ENCODE assay signal across 8 cellular contexts in genomic region chr20:56358600-56359211, GRCh38. TPM values are rescaled to one million over a fixed set of nuclear protein-coding genes. Genes with fewer than 3 reads are reported as not detected.
A peak's percentile ranks its signal among the peaks of the same experiment; 100 is the strongest.
DNase-seq lines count a peak whose midpoint lies in the region; ATAC-seq lines count a peak whose summit lies in the region.

TSS of gene FAM210B (plus strand) at chr20:56358974. CDS start at chr20:56359006, 32 bp downstream.

- H3K27ac ChIP-seq in BLaER1 treated with 17β-estradiol and CSF1 and Interleukin-3, amounts not matched to agents 10 nM and 100 nM, result peak within 1 kb of the TSS; percentile 35 to 78 (median 66); a peak in 19 of 22 replicates

- peak within 1 kb of the TSS; percentile 91 to 99 (median 98) for H3K4me2 ChIP-seq in BLaER1 treated with 17β-estradiol and CSF1 and Interleukin-3, amounts not matched to agents 10 nM and 100 nM

- H3K9me3 ChIP-seq in BLaER1 treated with 17β-estradiol and CSF1 and Interleukin-3, amounts not matched to agents 10 nM and 100 nM (replicated peaks in 1 of 11), result no peaks in the 10 kb centered on the region

- H3K36me3 ChIP-seq in BLaER1 treated with 17β-estradiol and CSF1 and Interleukin-3, amounts not matched to agents 10 nM and 100 nM, result no peaks in the 10 kb centered on the region

- H3K4me3 ChIP-seq in BLaER1 treated with 17β-estradiol and CSF1 and Interleukin-3, amounts not matched to agents 10 nM and 100 nM, result peak within 1 kb of the TSS; percentile 71 to 89 (median 82)

- ATAC-seq in GM19397 (IDR thresholded peaks at IDR 0.05; ENCODE audit: unreplicated experiment) (peak; percentile 98), HG03558 (IDR thresholded peaks at IDR 0.05; ENCODE audit: extremely low read depth, unreplicated experiment) (peak; percentile 94)

- DNase-seq in NCI-H82 (lab: John Stamatoyannopoulos, UW) (peak; percentile 95), lung microvascular endothelial cell (ENCODE audit: low read depth in 2 of 2) (peak; percentile 85 to 91)
- DNase-seq in activated CD8-positive, alpha-beta memory T cell treated with anti-CD3 and anti-CD28 coated beads for 4 hours (ENCODE audit: low read depth in 2 of 2), result peak; percentile 57 to 64
- DNase-seq in effector CD8-positive, alpha-beta T cell (lab: John Stamatoyannopoulos, UW), result peak; percentile 71
- peak; percentile 63 to 68 (median 67) for DNase-seq in stimulated activated CD4-positive, alpha-beta T cell treated with anti-CD3 and anti-CD28 coated beads, TNF-alpha, amount 100 ng/mL, for 4 hours (ENCODE audit: low read depth in 3 of 3)

- H4K20me1 ChIP-seq in BLaER1 treated with 17β-estradiol and CSF1 and Interleukin-3, amounts not matched to agents 10 nM and 100 nM, result peaks cover 0 to 4% (median 0%) of the 10 kb centered on the region in 11 experiments; a peak in 1 of 22 replicates

- H3K27me3 ChIP-seq in BLaER1 treated with 17β-estradiol and CSF1 and Interleukin-3, amounts not matched to agents 10 nM and 100 nM, result no peaks in the 10 kb centered on the region

- peaks cover 8 to 22% (median 16%) of the 10 kb centered on the region in 10 experiments for H3K4me1 ChIP-seq in BLaER1 treated with 17β-estradiol and CSF1 and Interleukin-3, amounts not matched to agents 10 nM and 100 nM

- peak within 1 kb of the TSS; percentile 74 to 88 (median 82) for H3K9ac ChIP-seq in BLaER1 treated with 17β-estradiol and CSF1 and Interleukin-3, amounts not matched to agents 10 nM and 100 nM

RNA-seq across cellular contexts. Expression of gene FAM210B, which starts in this region (rescaled TPM):
- total RNA-seq in lung microvascular endothelial cell, result 23.6 and 25.9 TPM in 2 replicates

Comparison
In these comparisons a context has a peak if more than half of its experiments do, and no peak if none do; other contexts are left out.
1. Peak in every context shown above with its lines: DNase-seq, ATAC-seq, H3K4me3 ChIP-seq and H3K27ac ChIP-seq.